ENCODE assay signal across 1 cellular context in genomic region chr6:165760126-165760802, GRCh38.
TF ChIP-seq lines count a peak whose summit lies in the region.

No MANE protein-coding gene starts in this region.

TF ChIP-seq in GM23338, 12 proteins besides CTCF, POLR2A, EP300 and RAD21 (continued from another document):
- TF ChIP-seq, protein P1, sequence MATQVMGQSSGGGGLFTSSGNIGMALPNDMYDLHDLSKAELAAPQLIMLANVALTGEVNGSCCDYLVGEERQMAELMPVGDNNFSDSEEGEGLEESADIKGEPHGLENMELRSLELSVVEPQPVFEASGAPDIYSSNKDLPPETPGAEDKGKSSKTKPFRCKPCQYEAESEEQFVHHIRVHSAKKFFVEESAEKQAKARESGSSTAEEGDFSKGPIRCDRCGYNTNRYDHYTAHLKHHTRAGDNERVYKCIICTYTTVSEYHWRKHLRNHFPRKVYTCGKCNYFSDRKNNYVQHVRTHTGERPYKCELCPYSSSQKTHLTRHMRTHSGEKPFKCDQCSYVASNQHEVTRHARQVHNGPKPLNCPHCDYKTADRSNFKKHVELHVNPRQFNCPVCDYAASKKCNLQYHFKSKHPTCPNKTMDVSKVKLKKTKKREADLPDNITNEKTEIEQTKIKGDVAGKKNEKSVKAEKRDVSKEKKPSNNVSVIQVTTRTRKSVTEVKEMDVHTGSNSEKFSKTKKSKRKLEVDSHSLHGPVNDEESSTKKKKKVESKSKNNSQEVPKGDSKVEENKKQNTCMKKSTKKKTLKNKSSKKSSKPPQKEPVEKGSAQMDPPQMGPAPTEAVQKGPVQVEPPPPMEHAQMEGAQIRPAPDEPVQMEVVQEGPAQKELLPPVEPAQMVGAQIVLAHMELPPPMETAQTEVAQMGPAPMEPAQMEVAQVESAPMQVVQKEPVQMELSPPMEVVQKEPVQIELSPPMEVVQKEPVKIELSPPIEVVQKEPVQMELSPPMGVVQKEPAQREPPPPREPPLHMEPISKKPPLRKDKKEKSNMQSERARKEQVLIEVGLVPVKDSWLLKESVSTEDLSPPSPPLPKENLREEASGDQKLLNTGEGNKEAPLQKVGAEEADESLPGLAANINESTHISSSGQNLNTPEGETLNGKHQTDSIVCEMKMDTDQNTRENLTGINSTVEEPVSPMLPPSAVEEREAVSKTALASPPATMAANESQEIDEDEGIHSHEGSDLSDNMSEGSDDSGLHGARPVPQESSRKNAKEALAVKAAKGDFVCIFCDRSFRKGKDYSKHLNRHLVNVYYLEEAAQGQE (IDR thresholded peaks at IDR 0.05; ENCODE audit: unreplicated experiment), result no peak
- TF ChIP-seq EZH2 (IDR thresholded peaks at IDR 0.05; ENCODE audit: low read depth, unreplicated experiment) (no peak), CREB1 (CRISPR knock-in tag; IDR thresholded peaks at IDR 0.05; ENCODE audit: low read depth) (no peak), ZNF331 (CRISPR knock-in tag; IDR thresholded peaks at IDR 0.05; ENCODE audit: low read depth) (no peak), ZNF114 (CRISPR knock-in tag; IDR thresholded peaks at IDR 0.05) (no peak), NANOG (IDR thresholded peaks at IDR 0.05; ENCODE audit: borderline replicate concordance) (no peak), ETS1 (IDR thresholded peaks at IDR 0.05) (no peak), STAT1 (IDR thresholded peaks at IDR 0.05; ENCODE audit: unreplicated experiment) (no peak)
- TF ChIP-seq, protein P2, sequence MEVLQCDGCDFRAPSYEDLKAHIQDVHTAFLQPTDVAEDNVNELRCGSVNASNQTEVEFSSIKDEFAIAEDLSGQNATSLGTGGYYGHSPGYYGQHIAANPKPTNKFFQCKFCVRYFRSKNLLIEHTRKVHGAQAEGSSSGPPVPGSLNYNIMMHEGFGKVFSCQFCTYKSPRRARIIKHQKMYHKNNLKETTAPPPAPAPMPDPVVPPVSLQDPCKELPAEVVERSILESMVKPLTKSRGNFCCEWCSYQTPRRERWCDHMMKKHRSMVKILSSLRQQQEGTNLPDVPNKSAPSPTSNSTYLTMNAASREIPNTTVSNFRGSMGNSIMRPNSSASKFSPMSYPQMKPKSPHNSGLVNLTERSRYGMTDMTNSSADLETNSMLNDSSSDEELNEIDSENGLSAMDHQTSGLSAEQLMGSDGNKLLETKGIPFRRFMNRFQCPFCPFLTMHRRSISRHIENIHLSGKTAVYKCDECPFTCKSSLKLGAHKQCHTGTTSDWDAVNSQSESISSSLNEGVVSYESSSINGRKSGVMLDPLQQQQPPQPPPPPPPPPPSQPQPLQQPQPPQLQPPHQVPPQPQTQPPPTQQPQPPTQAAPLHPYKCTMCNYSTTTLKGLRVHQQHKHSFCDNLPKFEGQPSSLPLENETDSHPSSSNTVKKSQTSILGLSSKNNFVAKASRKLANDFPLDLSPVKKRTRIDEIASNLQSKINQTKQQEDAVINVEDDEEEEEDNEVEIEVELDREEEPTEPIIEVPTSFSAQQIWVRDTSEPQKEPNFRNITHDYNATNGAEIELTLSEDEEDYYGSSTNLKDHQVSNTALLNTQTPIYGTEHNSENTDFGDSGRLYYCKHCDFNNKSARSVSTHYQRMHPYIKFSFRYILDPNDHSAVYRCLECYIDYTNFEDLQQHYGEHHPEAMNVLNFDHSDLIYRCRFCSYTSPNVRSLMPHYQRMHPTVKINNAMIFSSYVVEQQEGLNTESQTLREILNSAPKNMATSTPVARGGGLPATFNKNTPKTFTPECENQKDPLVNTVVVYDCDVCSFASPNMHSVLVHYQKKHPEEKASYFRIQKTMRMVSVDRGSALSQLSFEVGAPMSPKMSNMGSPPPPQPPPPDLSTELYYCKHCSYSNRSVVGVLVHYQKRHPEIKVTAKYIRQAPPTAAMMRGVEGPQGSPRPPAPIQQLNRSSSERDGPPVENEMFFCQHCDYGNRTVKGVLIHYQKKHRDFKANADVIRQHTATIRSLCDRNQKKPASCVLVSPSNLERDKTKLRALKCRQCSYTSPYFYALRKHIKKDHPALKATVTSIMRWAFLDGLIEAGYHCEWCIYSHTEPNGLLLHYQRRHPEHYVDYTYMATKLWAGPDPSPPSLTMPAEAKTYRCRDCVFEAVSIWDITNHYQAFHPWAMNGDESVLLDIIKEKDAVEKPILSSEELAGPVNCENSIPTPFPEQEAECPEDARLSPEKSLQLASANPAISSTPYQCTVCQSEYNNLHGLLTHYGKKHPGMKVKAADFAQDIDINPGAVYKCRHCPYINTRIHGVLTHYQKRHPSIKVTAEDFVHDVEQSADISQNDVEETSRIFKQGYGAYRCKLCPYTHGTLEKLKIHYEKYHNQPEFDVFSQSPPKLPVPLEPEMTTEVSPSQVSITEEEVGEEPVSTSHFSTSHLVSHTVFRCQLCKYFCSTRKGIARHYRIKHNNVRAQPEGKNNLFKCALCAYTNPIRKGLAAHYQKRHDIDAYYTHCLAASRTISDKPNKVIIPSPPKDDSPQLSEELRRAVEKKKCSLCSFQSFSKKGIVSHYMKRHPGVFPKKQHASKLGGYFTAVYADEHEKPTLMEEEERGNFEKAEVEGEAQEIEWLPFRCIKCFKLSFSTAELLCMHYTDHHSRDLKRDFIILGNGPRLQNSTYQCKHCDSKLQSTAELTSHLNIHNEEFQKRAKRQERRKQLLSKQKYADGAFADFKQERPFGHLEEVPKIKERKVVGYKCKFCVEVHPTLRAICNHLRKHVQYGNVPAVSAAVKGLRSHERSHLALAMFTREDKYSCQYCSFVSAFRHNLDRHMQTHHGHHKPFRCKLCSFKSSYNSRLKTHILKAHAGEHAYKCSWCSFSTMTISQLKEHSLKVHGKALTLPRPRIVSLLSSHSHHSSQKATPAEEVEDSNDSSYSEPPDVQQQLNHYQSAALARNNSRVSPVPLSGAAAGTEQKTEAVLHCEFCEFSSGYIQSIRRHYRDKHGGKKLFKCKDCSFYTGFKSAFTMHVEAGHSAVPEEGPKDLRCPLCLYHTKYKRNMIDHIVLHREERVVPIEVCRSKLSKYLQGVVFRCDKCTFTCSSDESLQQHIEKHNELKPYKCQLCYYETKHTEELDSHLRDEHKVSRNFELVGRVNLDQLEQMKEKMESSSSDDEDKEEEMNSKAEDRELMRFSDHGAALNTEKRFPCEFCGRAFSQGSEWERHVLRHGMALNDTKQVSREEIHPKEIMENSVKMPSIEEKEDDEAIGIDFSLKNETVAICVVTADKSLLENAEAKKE (CRISPR knock-in tag; IDR thresholded peaks at IDR 0.05), result no peak
